Comparison of ENCODE assay signal across 19 cellular contexts in genomic region chr3:149163066-149163465, GRCh38. TPM values are rescaled to one million over a fixed set of nuclear protein-coding genes. Genes with fewer than 3 reads are reported as not detected.
"Had no signal": no experiment of that assay in that cellular context is flagged by ENCODE, and none has a peak within 500 bp of the region (broad histone marks: within the 10 kb centered on the region; RNA-seq: fewer than 3 reads in every experiment).

No MANE protein-coding gene starts in this region.

- ATAC-seq: left lobe of liver; sciatic nerve; stimulated activated memory B cell treated with anti-CD40 and anti-IgM and Interleukin-4, amounts not matched to agents 10 μg/mL and 1 μg/mL and 100 μg/mL, for 72 hours had no signal

- H3K9me3 Mint-ChIP-seq: activated CD4-positive, alpha-beta memory T cell treated with anti-CD3 and anti-CD28 coated beads for 36 hours; activated naive CD4-positive, alpha-beta T cell treated with anti-CD3 and anti-CD28 coated beads for 36 hours; nephron; stimulated activated memory B cell treated with anti-CD40 and anti-IgM and Interleukin-4, amounts not matched to agents 10 μg/mL and 1 μg/mL and 100 μg/mL, for 72 hours; type B pancreatic cell had no signal

- H3K4me3 ChIP-seq: adrenal gland, colonic mucosa, prostate gland, spleen had no signal

- H3K4me3 Mint-ChIP-seq: activated CD4-positive, alpha-beta memory T cell treated with anti-CD3 and anti-CD28 coated beads for 36 hours; activated naive CD4-positive, alpha-beta T cell treated with anti-CD3 and anti-CD28 coated beads for 36 hours; nephron; stimulated activated memory B cell treated with anti-CD40 and anti-IgM and Interleukin-4, amounts not matched to agents 10 μg/mL and 1 μg/mL and 100 μg/mL, for 72 hours; type B pancreatic cell had no signal

- H3K9me3 ChIP-seq: adrenal gland, colonic mucosa, prostate gland, spleen had no signal

- H3K27ac Mint-ChIP-seq: activated CD4-positive, alpha-beta memory T cell treated with anti-CD3 and anti-CD28 coated beads for 36 hours; activated naive CD4-positive, alpha-beta T cell treated with anti-CD3 and anti-CD28 coated beads for 36 hours; nephron; stimulated activated memory B cell treated with anti-CD40 and anti-IgM and Interleukin-4, amounts not matched to agents 10 μg/mL and 1 μg/mL and 100 μg/mL, for 72 hours; type B pancreatic cell had no signal

- H3K4me1 ChIP-seq: adrenal gland, colonic mucosa, prostate gland had no signal

- H3K4me1 Mint-ChIP-seq: nephron; stimulated activated memory B cell treated with anti-CD40 and anti-IgM and Interleukin-4, amounts not matched to agents 10 μg/mL and 1 μg/mL and 100 μg/mL, for 72 hours had no signal

- H3K27me3 Mint-ChIP-seq: activated CD4-positive, alpha-beta memory T cell treated with anti-CD3 and anti-CD28 coated beads for 36 hours; stimulated activated memory B cell treated with anti-CD40 and anti-IgM and Interleukin-4, amounts not matched to agents 10 μg/mL and 1 μg/mL and 100 μg/mL, for 72 hours; type B pancreatic cell had no signal

- H3K27me3 ChIP-seq: adrenal gland, colonic mucosa, spleen had no signal

- DNase-seq: activated CD4-positive, alpha-beta memory T cell treated with anti-CD3 and anti-CD28 coated beads for 36 hours; activated naive CD4-positive, alpha-beta T cell treated with anti-CD3 and anti-CD28 coated beads for 36 hours; adrenal gland; caudate nucleus; colonic mucosa; effector CD4-positive, alpha-beta T cell; foreskin melanocyte; head of caudate nucleus; spleen; stimulated activated CD4-positive, alpha-beta T cell treated with anti-CD3 and anti-CD28 coated beads, Interleukin-1b, Interleukin-23, amount 100 ng/mL, for 48 hours; T-helper 9 cell had no signal

- H3K27ac ChIP-seq: adrenal gland, colonic mucosa, prostate gland, VCaP had no signal

- H3K36me3 ChIP-seq: colonic mucosa, prostate gland had no signal

RNA-seq across cellular contexts. Expression of gene CP, which starts 58.6 kb away (rescaled TPM):
- total RNA-seq: activated CD4-positive, alpha-beta memory T cell treated with anti-CD3 and anti-CD28 coated beads for 36 hours; activated naive CD4-positive, alpha-beta T cell treated with anti-CD3 and anti-CD28 coated beads for 36 hours; endothelial cell of umbilical vein had no signal
- polyA plus RNA-seq: endothelial cell of umbilical vein had no signal
